1 cellular context compared by ENCODE assay signal in genomic region chr16:25066747-25067631, GRCh38.
TF ChIP-seq lines count a peak whose summit lies in the region.

No MANE protein-coding gene starts in this region.

TF ChIP-seq in K562, 482 proteins besides CTCF, POLR2A, EP300 and RAD21 (continued from another document and continues in another):
- TF ChIP-seq ATF1 (CRISPR knock-in tag; IDR thresholded peaks at IDR 0.05) (no peak), ATF1 (tag; IDR thresholded peaks at IDR 0.05) (peak; percentile 49; the same call in 1 of the 2 replicates), RB1 (IDR thresholded peaks at IDR 0.05; ENCODE audit: low read depth) (peak; percentile 82; the same call in 1 of the 2 replicates), NR4A1 (CRISPR knock-in tag; IDR thresholded peaks at IDR 0.05) (0 out of 2 replicates have a peak, but pooled peaks have one; percentile 10), NR4A1 (tag; IDR thresholded peaks at IDR 0.05) (no peak), BRD4 (IDR thresholded peaks at IDR 0.05) (0 out of 2 replicates have a peak, but pooled peaks have one; percentile 16), MAX (CRISPR knock-in tag; IDR thresholded peaks at IDR 0.05) (peak; percentile 33; the same call in 1 of the 2 replicates), U2AF2 (optimal IDR thresholded peaks at IDR 0.05; ENCODE audit: low read depth, low read length) (no peak), HDAC8 (tag; IDR thresholded peaks at IDR 0.05) (0 out of 2 replicates have a peak, but pooled peaks have one; percentile 17), VEZF1 (CRISPR knock-in tag; IDR thresholded peaks at IDR 0.05) (peak; percentile 76), TGIF2 (CRISPR knock-in tag; IDR thresholded peaks at IDR 0.05) (peak; percentile 37; the same call in 1 of the 2 replicates), MBD2 (IDR thresholded peaks at IDR 0.05; ENCODE audit: borderline replicate concordance, low read depth) (peak; percentile 57; the same call in 1 of the 2 replicates), DPF2 (IDR thresholded peaks at IDR 0.05) (0 out of 2 replicates have a peak, but pooled peaks have one; percentile 10), RBFOX2 (IDR thresholded peaks at IDR 0.05; ENCODE audit: low read depth, low read length) (peak; percentile 90), MAZ (CRISPR knock-in tag; conservative IDR thresholded peaks at IDR 0.05 in 1 of 2, IDR thresholded peaks at IDR 0.05 in 1 of 2) (peak; percentile 79 to 92), RHOXF2B (CRISPR knock-in tag; conservative IDR thresholded peaks at IDR 0.05) (no peak), POLR2B (IDR thresholded peaks at IDR 0.05; ENCODE audit: low read depth, partially characterized antibody) (peak; percentile 88), CBX1 (IDR thresholded peaks at IDR 0.05; ENCODE audit: low read depth) (0 out of 2 replicates have a peak, but pooled peaks have one; percentile 40), TAF9B (IDR thresholded peaks at IDR 0.05; ENCODE audit: partially characterized antibody) (peak; percentile 32), ZNF347 (CRISPR knock-in tag; IDR thresholded peaks at IDR 0.05; ENCODE audit: low read depth) (no peak), SIN3A (IDR thresholded peaks at IDR 0.05; ENCODE audit: borderline replicate concordance in 2 of 2, control insufficient read depth in 1 of 2, low read depth in 2 of 2, low read length in 2 of 2) (peak in 1 of 2 experiments; percentile 57; a peak in 1 of 4 replicates), KDM5B (IDR thresholded peaks at IDR 0.05; ENCODE audit: insufficient replicate concordance, low read depth, low read length) (peak; percentile 58), AFF1 (IDR thresholded peaks at IDR 0.05; ENCODE audit: low read depth in 1 of 2, partially characterized antibody in 2 of 2) (no peak), MNT (conservative IDR thresholded peaks at IDR 0.05) (0 out of 4 replicates have a peak, but pooled peaks of 1 of the 2 experiments have one; percentile 31), HNRNPLL (IDR thresholded peaks at IDR 0.05; ENCODE audit: low read depth, low read length, poor library complexity, severe bottlenecking) (peak; percentile 5), SUPT5H (IDR thresholded peaks at IDR 0.05) (peak; percentile 89), NBN (IDR thresholded peaks at IDR 0.05; ENCODE audit: low read depth) (no peak), POLR2H (tag; IDR thresholded peaks at IDR 0.05; ENCODE audit: low read depth) (0 out of 2 replicates have a peak, but pooled peaks have one; percentile 71), SAP30 (IDR thresholded peaks at IDR 0.05; ENCODE audit: borderline replicate concordance, insufficient read depth, low read depth, low read length, poor library complexity, severe bottlenecking) (peak; percentile 18), USF1 (CRISPR knock-in tag; IDR thresholded peaks at IDR 0.05) (no peak), POLR2G (IDR thresholded peaks at IDR 0.05; ENCODE audit: low read depth, low read length) (peak; percentile 92), ZBTB11 (CRISPR knock-in tag; IDR thresholded peaks at IDR 0.05) (peak in 1 of 3 experiments; percentile 53; a peak in 2 of 6 replicates), ZBTB9 (CRISPR knock-in tag; IDR thresholded peaks at IDR 0.05) (peak; percentile 39; the same call in 1 of the 2 replicates), ZNF707 (CRISPR knock-in tag; conservative IDR thresholded peaks at IDR 0.05) (no peak), PKNOX1 (IDR thresholded peaks at IDR 0.05) (peak; percentile 43; the same call in 1 of the 2 replicates), ETS2 (tag; IDR thresholded peaks at IDR 0.05; ENCODE audit: borderline replicate concordance, poor library complexity, severe bottlenecking) (no peak), ZNF639 (CRISPR knock-in tag; conservative IDR thresholded peaks at IDR 0.05 in 1 of 2, IDR thresholded peaks at IDR 0.05 in 1 of 2) (peak; percentile 41 to 78; a peak in 1 of 4 replicates), ZNF133 (CRISPR knock-in tag; IDR thresholded peaks at IDR 0.05) (no peak), XRCC4 (IDR thresholded peaks at IDR 0.05; ENCODE audit: extremely low read depth, insufficient read depth, insufficient read length) (no peak), HIVEP1 (CRISPR knock-in tag; IDR thresholded peaks at IDR 0.05) (no peak), PHB2 (IDR thresholded peaks at IDR 0.05; ENCODE audit: low read depth) (no peak), ZBTB17 (CRISPR knock-in tag; IDR thresholded peaks at IDR 0.05) (peak; percentile 16; the same call in 1 of the 2 replicates), CTCFL (IDR thresholded peaks at IDR 0.05; ENCODE audit: borderline replicate concordance, insufficient read depth, low read depth, low read length, poor library complexity, severe bottlenecking) (peak; percentile 37), ZNF175 (CRISPR knock-in tag; IDR thresholded peaks at IDR 0.05; ENCODE audit: low read depth) (no peak), CTBP1 (IDR thresholded peaks at IDR 0.05; ENCODE audit: borderline replicate concordance) (0 out of 2 replicates have a peak, but pooled peaks have one; percentile 36), SP1 (CRISPR knock-in tag; IDR thresholded peaks at IDR 0.05) (peak; percentile 41), RFX7 (CRISPR knock-in tag; IDR thresholded peaks at IDR 0.05) (no peak)
